ENCODE assay signal across 7 cellular contexts in the genomic region with DNA sequence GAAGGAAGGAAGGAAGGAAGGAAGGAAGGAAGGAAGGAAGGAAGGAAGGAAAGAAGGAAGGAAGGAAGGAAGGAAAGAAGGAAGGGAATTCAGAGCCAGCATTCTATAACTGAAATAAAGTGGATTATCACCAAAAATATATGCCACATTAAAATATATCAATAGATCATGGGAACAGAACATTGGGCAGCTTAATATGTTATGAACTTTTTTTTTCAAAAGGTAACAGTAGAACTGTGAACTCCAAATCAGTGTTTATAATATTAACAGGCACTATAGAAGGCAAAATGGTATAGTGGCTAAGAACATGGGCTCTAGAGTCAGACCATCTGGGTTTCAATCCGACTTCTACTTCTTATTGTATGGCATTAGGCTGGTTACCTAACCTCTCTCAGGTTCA.
"Had no signal": no experiment of that assay in that cellular context is flagged by ENCODE, and none has a peak within 500 bp of the region (broad histone marks: within the 10 kb centered on the region; RNA-seq: fewer than 3 reads in every experiment).

No MANE protein-coding gene starts in this region.

- H3K4me3 ChIP-seq: K562 had no signal

- H3K27ac ChIP-seq: HL-60, KMS-11 had no signal

- DNase-seq: IMR-90, KBM-7, KG1 had no signal

- H3K9ac ChIP-seq: KMS-11 had no signal

- H3K4me2 ChIP-seq: KMS-11 had no signal

- ATAC-seq: HepG2, K562 had no signal
